In the genomic region with DNA sequence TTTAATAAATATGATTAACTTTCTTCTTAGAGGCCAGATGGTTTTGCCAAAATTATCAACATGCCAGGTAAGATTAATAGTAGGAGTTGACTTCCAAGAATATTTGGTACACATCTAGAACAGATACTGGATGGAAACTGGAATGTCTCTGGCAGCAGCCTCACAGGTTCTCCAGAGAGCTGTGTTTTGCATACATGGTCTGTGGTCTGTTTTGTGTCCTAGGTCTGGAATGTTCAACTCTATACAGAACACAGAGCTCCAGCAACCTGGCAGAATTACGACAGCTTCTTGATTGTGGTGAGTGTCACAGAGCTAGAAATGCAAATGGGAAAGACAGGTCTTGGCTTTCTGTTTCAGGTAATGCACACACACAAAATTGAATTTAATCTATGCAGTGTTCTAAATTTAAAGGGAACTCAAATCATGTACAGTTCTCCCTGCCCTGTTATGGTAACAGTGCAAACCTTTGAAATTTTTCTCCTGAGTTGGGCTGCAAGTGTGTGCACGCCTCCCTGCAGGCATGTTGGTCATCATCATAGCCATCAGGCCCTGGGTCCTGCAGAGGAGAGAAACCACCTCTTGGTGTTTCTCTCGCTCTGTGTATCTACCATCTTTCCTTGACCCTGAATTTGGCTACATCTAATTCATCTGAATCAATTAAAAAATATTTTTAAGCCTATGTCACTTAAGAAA, we compare ENCODE assay signal across 11 cellular contexts. TPM values are rescaled to one million over a fixed set of nuclear protein-coding genes. Genes with fewer than 3 reads are reported as not detected.
DNase-seq lines count a peak whose midpoint lies in the region; ATAC-seq lines count a peak whose summit lies in the region.
"Had no signal": no experiment of that assay in that cellular context is flagged by ENCODE, and none has a peak within 500 bp of the region (broad histone marks: within the 10 kb centered on the region; RNA-seq: fewer than 3 reads in every experiment).

No MANE protein-coding gene starts in this region.

- DNase-seq in activated CD4-positive, alpha-beta T cell treated with anti-CD3 and anti-CD28 coated beads, Interleukin-2, amount 10 ng/mL, durations not matched to agents 24 days and 14 days: no peak
- DNase-seq in activated CD4-positive, alpha-beta T cell treated with anti-CD3 and anti-CD28 coated beads, Interleukin-2, amount 50 U/mL, for 48 hours: no peak
- DNase-seq in activated naive CD8-positive, alpha-beta T cell treated with anti-CD3 and anti-CD28 coated beads for 36 hours: no peak
- DNase-seq in activated gamma-delta T cell (lab: John Stamatoyannopoulos, UW) (no peak), glomerular visceral epithelial cell (ENCODE audit: extremely low spot score) (no peak), NCI-H146 treated with DMSO at 0.1 percent for 48 hours (lab: John Stamatoyannopoulos, UW; ENCODE audit: unreplicated experiment) (no peak)
- DNase-seq: retina, WERI-Rb-1 had no signal

- H3K4me3 ChIP-seq in rectal smooth muscle tissue (ENCODE audit: low read length): no peak overlapping the region

- peak; percentile 49 for ATAC-seq in HG02759 (IDR thresholded peaks at IDR 0.05; ENCODE audit: unreplicated experiment)

- H3K27me3 ChIP-seq in rectal smooth muscle tissue (ENCODE audit: control insufficient read depth, insufficient read depth, low read length): no peaks in the 10 kb centered on the region

- peaks cover 36% of the 10 kb centered on the region for H3K4me1 ChIP-seq in rectal smooth muscle tissue (ENCODE audit: control insufficient read depth, insufficient read depth, low read length)

- intact Hi-C loops in activated CD4-positive, alpha-beta T cell treated with anti-CD3 and anti-CD28 coated beads, Interleukin-2, amount 10 ng/mL, durations not matched to agents 24 days and 14 days (cut with micrococcal nuclease): loop anchor here (2.0 to 10.0 kb wide), 4 partner anchors 57 to 1269 kb away; no protein-coding TSS in a partner anchor

- H3K27ac ChIP-seq in rectal smooth muscle tissue (ENCODE audit: low read depth, low read length): peak overlapping the region; percentile 64
- H3K27ac ChIP-seq: WERI-Rb-1 had no signal

- H3K9me3 Mint-ChIP-seq in activated CD4-positive, alpha-beta T cell treated with anti-CD3 and anti-CD28 coated beads, Interleukin-2, amount 10 ng/mL, durations not matched to agents 24 days and 14 days: no peaks in the 10 kb centered on the region
- no peaks in the 10 kb centered on the region for H3K9me3 Mint-ChIP-seq in activated naive CD8-positive, alpha-beta T cell treated with anti-CD3 and anti-CD28 coated beads for 36 hours
- H3K9me3 Mint-ChIP-seq: IgD-negative memory B cell had no signal

- peak overlapping the region; percentile 69 for H3K4me3 Mint-ChIP-seq in activated CD4-positive, alpha-beta T cell treated with anti-CD3 and anti-CD28 coated beads, Interleukin-2, amount 10 ng/mL, durations not matched to agents 24 days and 14 days
- H3K4me3 Mint-ChIP-seq in activated naive CD8-positive, alpha-beta T cell treated with anti-CD3 and anti-CD28 coated beads for 36 hours: no peak overlapping the region
- H3K4me3 Mint-ChIP-seq: IgD-negative memory B cell had no signal

- peaks cover 35% of the 10 kb centered on the region for H3K36me3 Mint-ChIP-seq in activated CD4-positive, alpha-beta T cell treated with anti-CD3 and anti-CD28 coated beads, Interleukin-2, amount 10 ng/mL, durations not matched to agents 24 days and 14 days (ENCODE audit: low read depth)
- peaks cover 37% of the 10 kb centered on the region for H3K36me3 Mint-ChIP-seq in activated naive CD8-positive, alpha-beta T cell treated with anti-CD3 and anti-CD28 coated beads for 36 hours

- H3K4me1 Mint-ChIP-seq in activated CD4-positive, alpha-beta T cell treated with anti-CD3 and anti-CD28 coated beads, Interleukin-2, amount 10 ng/mL, durations not matched to agents 24 days and 14 days: peaks cover 58% of the 10 kb centered on the region
- H3K4me1 Mint-ChIP-seq in activated naive CD8-positive, alpha-beta T cell treated with anti-CD3 and anti-CD28 coated beads for 36 hours: peaks cover 59% of the 10 kb centered on the region

- H3K36me3 ChIP-seq in rectal smooth muscle tissue (ENCODE audit: control insufficient read depth, insufficient read depth, low read length): peaks cover 11% of the 10 kb centered on the region

- no peaks in the 10 kb centered on the region for H3K27me3 Mint-ChIP-seq in activated CD4-positive, alpha-beta T cell treated with anti-CD3 and anti-CD28 coated beads, Interleukin-2, amount 10 ng/mL, durations not matched to agents 24 days and 14 days
- H3K27me3 Mint-ChIP-seq in activated naive CD8-positive, alpha-beta T cell treated with anti-CD3 and anti-CD28 coated beads for 36 hours: no peaks in the 10 kb centered on the region
- H3K27me3 Mint-ChIP-seq: IgD-negative memory B cell had no signal

- peak overlapping the region; percentile 57 for H3K27ac Mint-ChIP-seq in activated CD4-positive, alpha-beta T cell treated with anti-CD3 and anti-CD28 coated beads, Interleukin-2, amount 10 ng/mL, durations not matched to agents 24 days and 14 days
- peak overlapping the region; percentile 28 for H3K27ac Mint-ChIP-seq in activated naive CD8-positive, alpha-beta T cell treated with anti-CD3 and anti-CD28 coated beads for 36 hours

- no peak overlapping the region for H3K9ac ChIP-seq in rectal smooth muscle tissue (ENCODE audit: low read length)

RNA-seq across cellular contexts. Expression of a gene that starts 58.3 kb away (rescaled TPM):
- 35.2 and 38.6 TPM in 2 replicates for total RNA-seq in activated CD4-positive, alpha-beta T cell treated with anti-CD3 and anti-CD28 coated beads, Interleukin-2, amount 10 ng/mL, durations not matched to agents 24 days and 14 days
- total RNA-seq in activated naive CD8-positive, alpha-beta T cell treated with anti-CD3 and anti-CD28 coated beads for 36 hours: 10 to 100 TPM; 39.7 to 41.6 TPM
